8 cellular contexts compared by ENCODE assay signal in the genomic region with DNA sequence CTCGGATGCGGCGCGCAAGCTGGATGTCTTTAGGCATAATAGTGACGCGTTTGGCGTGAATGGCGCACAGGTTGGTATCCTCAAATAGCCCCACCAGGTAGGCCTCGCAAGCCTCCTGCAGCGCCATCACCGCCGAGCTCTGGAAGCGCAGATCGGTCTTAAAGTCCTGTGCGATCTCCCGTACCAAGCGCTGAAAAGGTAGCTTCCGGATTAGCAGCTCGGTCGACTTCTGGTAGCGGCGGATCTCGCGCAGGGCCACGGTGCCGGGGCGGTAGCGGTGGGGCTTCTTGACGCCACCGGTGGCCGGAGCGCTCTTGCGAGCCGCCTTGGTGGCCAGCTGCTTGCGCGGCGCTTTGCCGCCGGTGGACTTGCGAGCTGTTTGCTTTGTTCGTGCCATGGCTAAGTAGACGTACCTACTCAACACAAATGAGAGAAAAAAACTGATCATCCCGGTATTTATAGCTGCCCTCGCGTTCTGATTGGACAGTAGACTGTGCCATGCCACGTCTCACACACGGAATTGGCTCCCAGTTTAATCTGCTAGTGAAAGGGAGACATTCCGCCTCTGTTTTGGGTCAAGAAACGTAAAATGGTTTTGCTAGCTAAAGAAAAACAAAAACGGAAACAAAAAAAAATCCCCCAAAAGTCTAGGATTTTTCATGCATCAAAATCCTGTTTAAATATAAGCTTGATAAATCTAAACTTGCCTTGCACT. TPM values are rescaled to one million over a fixed set of nuclear protein-coding genes. Genes with fewer than 3 reads are reported as not detected.
DNase-seq lines count a peak whose midpoint lies in the region; ATAC-seq, FAIRE-seq and TF ChIP-seq lines count a peak whose summit lies in the region.

No MANE protein-coding gene starts in this region.

- H3K27ac ChIP-seq in WERI-Rb-1, result no peak overlapping the region

- in situ Hi-C loops in T47D (cut with HindIII; ENCODE audit: low pct_unique_long_range_greater_than_20kb, low sequenced_read_pairs), result no loop called here

- TF ChIP-seq POLR2A in GM12891 (IDR thresholded peaks at IDR 0.05; ENCODE audit: low read depth, low read length), result peak; percentile 98

- ATAC-seq in HG02763 (IDR thresholded peaks at IDR 0.05; ENCODE audit: unreplicated experiment), result peak; percentile 59

- peaks cover 19% of the 10 kb centered on the region for H3K9me3 ChIP-seq in WERI-Rb-1 (ENCODE audit: severe bottlenecking)

- peak; percentile 54 for DNase-seq in GM12891 (ENCODE audit: insufficient read length, low spot score)
- DNase-seq in NCI-H1417 treated with DMSO at 0.1 percent for 48 hours (lab: John Stamatoyannopoulos, UW), result peak; percentile 31
- DNase-seq in UCSD-AML1 (lab: John Stamatoyannopoulos, UW; ENCODE audit: unreplicated experiment), result peak; percentile 84
- peak; percentile 86 to 97 for DNase-seq in T47D (ENCODE audit: low read depth in 1 of 2, low spot score in 1 of 2)
- peak; percentile 75 for DNase-seq in iPS-NIHi11 (ENCODE audit: low spot score)
- peak; percentile 62 to 90 (median 70) for DNase-seq in stimulated activated CD4-positive, alpha-beta T cell treated with anti-CD3 and anti-CD28 coated beads, Interleukin-12 subunit alpha, Interleukin-12 subunit beta, amount 100 ng/mL, for 48 hours (ENCODE audit: low read depth in 2 of 3, low spot score in 1 of 3)
- no peak for DNase-seq in WERI-Rb-1

- FAIRE-seq in GM12891 (lab: Jason Lieb, UNC), result peak; percentile 90

- TF ChIP-seq CTCF in WERI-Rb-1 (IDR thresholded peaks at IDR 0.05; ENCODE audit: low read depth, low read length), result no peak

- no peaks in the 10 kb centered on the region for H3K27me3 ChIP-seq in WERI-Rb-1 (ENCODE audit: insufficient read depth, low read depth, severe bottlenecking)

- H3K4me3 ChIP-seq in WERI-Rb-1 (ENCODE audit: low read depth, low read length), result no peak overlapping the region

- H3K36me3 ChIP-seq in WERI-Rb-1, result no peaks in the 10 kb centered on the region

TF ChIP-seq in GM12891, 5 proteins besides CTCF, POLR2A, EP300 and RAD21:
- TF ChIP-seq POLR2AphosphoS5 (IDR thresholded peaks at IDR 0.05; ENCODE audit: low read depth, low read length) (peak; percentile 98), PAX5 (IDR thresholded peaks at IDR 0.05; ENCODE audit: insufficient read depth, low read length, severe bottlenecking) (no peak), SPI1 (IDR thresholded peaks at IDR 0.05; ENCODE audit: low read depth, low read length) (no peak), POU2F2 (IDR thresholded peaks at IDR 0.05; ENCODE audit: low read depth, low read length) (peak; percentile 95), TAF1 (IDR thresholded peaks at IDR 0.05; ENCODE audit: low read depth, low read length) (peak; percentile 97)

RNA-seq across cellular contexts. Expression of a gene that starts 40.1 kb away (rescaled TPM):
- not detected for polyA plus RNA-seq in GM12891 (2012; ENCODE audit: low read depth, missing spikeins)
